In genomic region chr2:27753744-27754588, GRCh38 we compare ENCODE assay signal across 1 cellular context.
TF ChIP-seq lines count a peak whose summit lies in the region.

No MANE protein-coding gene starts in this region.

TF ChIP-seq in HEK293, 187 proteins besides CTCF, POLR2A, EP300 and RAD21 (continued from another document):
- TF ChIP-seq PRDM2 (tag by site-specific recombination; IDR thresholded peaks at IDR 0.05; ENCODE audit: borderline replicate concordance) (no peak), ZNF280D (tag by site-specific recombination; IDR thresholded peaks at IDR 0.05) (no peak), ZNF324 (tag by site-specific recombination; IDR thresholded peaks at IDR 0.05) (no peak), SP2 (tag by site-specific recombination; IDR thresholded peaks at IDR 0.05) (no peak), ZNF623 (tag by site-specific recombination; IDR thresholded peaks at IDR 0.05) (no peak), ZNF768 (tag by site-specific recombination; IDR thresholded peaks at IDR 0.05) (no peak), ZNF707 (tag by site-specific recombination; IDR thresholded peaks at IDR 0.05) (no peak), ZNF19 (tag by site-specific recombination; IDR thresholded peaks at IDR 0.05; ENCODE audit: low read depth) (no peak), ZNF747 (tag by site-specific recombination; IDR thresholded peaks at IDR 0.05) (no peak), ZNF660 (tag by site-specific recombination; IDR thresholded peaks at IDR 0.05) (0 out of 2 replicates have a peak, but pooled peaks have one; percentile 41), ZNF624 (tag by site-specific recombination; IDR thresholded peaks at IDR 0.05) (no peak), ZBTB20 (tag by site-specific recombination; IDR thresholded peaks at IDR 0.05) (no peak), ZNF133 (tag by site-specific recombination; IDR thresholded peaks at IDR 0.05) (no peak), HOXC10 (CRISPR knock-in tag; IDR thresholded peaks at IDR 0.05) (no peak), ZNF24 (tag by site-specific recombination; IDR thresholded peaks at IDR 0.05) (no peak), ZBTB8A (tag by site-specific recombination; IDR thresholded peaks at IDR 0.05) (no peak), ZNF529 (tag by site-specific recombination; IDR thresholded peaks at IDR 0.05; ENCODE audit: insufficient replicate concordance) (no peak), KLF7 (tag by site-specific recombination; IDR thresholded peaks at IDR 0.05; ENCODE audit: borderline replicate concordance) (no peak), ZNF112 (tag by site-specific recombination; IDR thresholded peaks at IDR 0.05) (no peak), ZSCAN18 (tag by site-specific recombination; IDR thresholded peaks at IDR 0.05) (no peak), ZXDB (tag by site-specific recombination; IDR thresholded peaks at IDR 0.05) (no peak), ZNF654 (tag by site-specific recombination; IDR thresholded peaks at IDR 0.05; ENCODE audit: low read depth) (peak; percentile 94), ZSCAN30 (tag by site-specific recombination; IDR thresholded peaks at IDR 0.05) (0 out of 2 replicates have a peak, but pooled peaks have one; percentile 15), ZNF658 (tag by site-specific recombination; IDR thresholded peaks at IDR 0.05) (no peak), PRDM6 (tag by site-specific recombination; IDR thresholded peaks at IDR 0.05) (no peak), ZNF792 (tag by site-specific recombination; IDR thresholded peaks at IDR 0.05) (no peak), ZNF302 (tag by site-specific recombination; IDR thresholded peaks at IDR 0.05; ENCODE audit: low read depth) (no peak)
- TF ChIP-seq, protein P1, sequence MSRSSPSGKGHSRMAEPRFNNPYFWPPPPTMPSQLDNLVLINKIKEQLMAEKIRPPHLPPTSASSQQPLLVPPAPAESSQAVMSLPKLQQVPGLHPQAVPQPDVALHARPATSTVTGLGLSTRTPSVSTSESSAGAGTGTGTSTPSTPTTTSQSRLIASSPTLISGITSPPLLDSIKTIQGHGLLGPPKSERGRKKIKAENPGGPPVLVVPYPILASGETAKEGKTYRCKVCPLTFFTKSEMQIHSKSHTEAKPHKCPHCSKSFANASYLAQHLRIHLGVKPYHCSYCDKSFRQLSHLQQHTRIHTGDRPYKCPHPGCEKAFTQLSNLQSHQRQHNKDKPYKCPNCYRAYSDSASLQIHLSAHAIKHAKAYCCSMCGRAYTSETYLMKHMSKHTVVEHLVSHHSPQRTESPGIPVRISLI (tag by site-specific recombination; IDR thresholded peaks at IDR 0.05): no peak
- TF ChIP-seq, protein P2, sequence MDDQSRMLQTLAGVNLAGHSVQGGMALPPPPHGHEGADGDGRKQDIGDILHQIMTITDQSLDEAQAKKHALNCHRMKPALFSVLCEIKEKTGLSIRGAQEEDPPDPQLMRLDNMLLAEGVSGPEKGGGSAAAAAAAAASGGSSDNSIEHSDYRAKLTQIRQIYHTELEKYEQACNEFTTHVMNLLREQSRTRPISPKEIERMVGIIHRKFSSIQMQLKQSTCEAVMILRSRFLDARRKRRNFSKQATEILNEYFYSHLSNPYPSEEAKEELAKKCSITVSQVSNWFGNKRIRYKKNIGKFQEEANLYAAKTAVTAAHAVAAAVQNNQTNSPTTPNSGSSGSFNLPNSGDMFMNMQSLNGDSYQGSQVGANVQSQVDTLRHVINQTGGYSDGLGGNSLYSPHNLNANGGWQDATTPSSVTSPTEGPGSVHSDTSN (CRISPR knock-in tag; IDR thresholded peaks at IDR 0.05): no peak
